In the genomic region with DNA sequence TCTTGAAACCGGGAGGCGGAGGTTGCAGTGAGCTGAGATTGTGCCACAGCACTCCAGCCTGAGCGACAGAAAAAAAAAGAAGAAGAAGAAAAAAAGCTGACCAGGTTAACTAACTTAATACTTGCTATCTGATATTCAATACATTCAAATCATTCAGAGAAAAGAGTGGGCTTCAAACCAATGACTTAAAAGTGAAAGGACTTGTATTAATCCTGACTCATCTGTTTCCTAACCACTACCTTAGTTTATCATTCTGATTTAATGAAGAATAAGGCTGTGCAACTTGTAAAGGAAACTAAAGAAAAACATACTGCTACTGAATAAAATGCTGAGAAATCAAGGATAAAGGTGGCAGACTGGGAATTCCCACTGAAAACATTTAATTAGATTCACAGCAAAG, we compare ENCODE assay signal across 12 cellular contexts.
A peak's percentile ranks its signal among the peaks of the same experiment; 100 is the strongest.
DNase-seq lines count a peak whose midpoint lies in the region; ATAC-seq, FAIRE-seq and TF ChIP-seq lines count a peak whose summit lies in the region.
"Had no signal": no experiment of that assay in that cellular context is flagged by ENCODE, and none has a peak within 500 bp of the region (broad histone marks: within the 10 kb centered on the region; RNA-seq: fewer than 3 reads in every experiment).

No MANE protein-coding gene starts in this region.

- peaks cover 58% of the 10 kb centered on the region for H3F3A ChIP-seq in DOHH2 (ENCODE audit: control insufficient read depth, insufficient read depth)

- H3K4me1 Mint-ChIP-seq in T-cell (peaks cover 64 to 83% (median 77%) of the 10 kb centered on the region in 3 donors), natural killer cell (peaks cover 53 to 54% of the 10 kb centered on the region in 2 donors)

- POLR2A ChIA-PET in T-cell (lab: Charles Lee), result interaction anchor here (0.5 to 2.3 kb wide), 7 partner anchors 7 to 1873 kb away, joined by 3 to 16 read pairs (median 3); no protein-coding TSS in a partner anchor

- peaks cover 14% of the 10 kb centered on the region for H4K20me1 ChIP-seq in DOHH2 (ENCODE audit: control insufficient read depth, insufficient read depth, low read depth, low read length)

- H3K9me2 ChIP-seq in DOHH2 (replicated peaks; ENCODE audit: control insufficient read depth, low read length), result no peaks in the 10 kb centered on the region

- H3K27ac ChIP-seq in DOHH2 (ENCODE audit: low read depth, low read length), result peak overlapping the region; percentile 89

- no peaks in the 10 kb centered on the region for H3K9me3 ChIP-seq in DOHH2 (ENCODE audit: control insufficient read depth, insufficient read depth, low read length)

- H3K9me3 Mint-ChIP-seq in T-cell (no peaks in the 10 kb centered on the region), natural killer cell (no peaks in the 10 kb centered on the region)

- H3K27ac Mint-ChIP-seq in T-cell, result peak overlapping the region in 1 of 2 donors; percentile 55
- no peak overlapping the region for H3K27ac Mint-ChIP-seq in natural killer cell

- TF ChIP-seq CTCF in DOHH2 (IDR thresholded peaks at IDR 0.05; ENCODE audit: low read depth, low read length, poor library complexity, severe bottlenecking), result no peak
- no peak for TF ChIP-seq CTCF in natural killer cell (IDR thresholded peaks at IDR 0.05)

- ATAC-seq in GM21360 (IDR thresholded peaks at IDR 0.05; ENCODE audit: unreplicated experiment) (peak; percentile 33), T-cell (replicated peaks in 1 of 4) (no peak), natural killer cell (no peak), HG02571 (IDR thresholded peaks at IDR 0.05; ENCODE audit: unreplicated experiment) (no peak)

- DNase-seq in T-cell, result no peak
- no peak for DNase-seq in natural killer cell
- DNase-seq in erythroblast (lab: John Stamatoyannopoulos, UW), result no peak
- DNase-seq in urothelium cell line (ENCODE audit: low spot score), result no peak
- no peak for DNase-seq in KG1 (lab: John Stamatoyannopoulos, UW)
- DNase-seq: DND-41; effector CD8-positive, alpha-beta T cell; kidney; NCI-H1694 treated with DMSO at 0.1 percent for 48 hours had no signal

- no peaks in the 10 kb centered on the region for H3K27me3 ChIP-seq in DOHH2 (ENCODE audit: control insufficient read depth, low read length)

- FAIRE-seq in urothelium cell line (lab: Jason Lieb, UNC), result no peak

- peaks cover 55% of the 10 kb centered on the region for H3K36me3 ChIP-seq in DOHH2 (ENCODE audit: control insufficient read depth, low read length)

- intact Hi-C loops in natural killer cell (cut with micrococcal nuclease), result no loop called here

- peak overlapping the region; percentile 75 for H3K4me3 ChIP-seq in DOHH2 (ENCODE audit: low read length)

- H3K4me1 ChIP-seq in DOHH2 (ENCODE audit: control insufficient read depth, low read length), result peaks cover 79% of the 10 kb centered on the region

- H3K36me3 Mint-ChIP-seq in T-cell (peaks cover 39% of the 10 kb centered on the region), natural killer cell (no peaks in the 10 kb centered on the region)

- peaks cover 94% of the 10 kb centered on the region for H3K79me2 ChIP-seq in DOHH2 (ENCODE audit: control insufficient read depth, low read length)

- H3K4me3 Mint-ChIP-seq in T-cell (peak overlapping the region; percentile 28 to 58 (median 54)), natural killer cell (peak overlapping the region; percentile 2)

- no peak for TF ChIP-seq POLR2A in erythroblast (IDR thresholded peaks at IDR 0.05; ENCODE audit: low read length)

- H3K4me2 ChIP-seq in DOHH2 (ENCODE audit: low read length), result peak overlapping the region; percentile 92

- H3K27me3 Mint-ChIP-seq in T-cell (no peaks in the 10 kb centered on the region), natural killer cell (ENCODE audit: low read depth in 2 of 2) (no peaks in the 10 kb centered on the region)

- CTCF ChIA-PET in T-cell (lab: Charles Lee), result interaction anchor here in 1 of 2 donors (1.2 to 2.4 kb wide), 2 partner anchors 43 to 45 kb away, joined by 3 to 12 read pairs; no protein-coding TSS in a partner anchor
